In genomic region chr7:48088559-48089414, GRCh38 we compare ENCODE assay signal across 8 cellular contexts. TPM values are rescaled to one million over a fixed set of nuclear protein-coding genes. Genes with fewer than 3 reads are reported as not detected.
DNase-seq lines count a peak whose midpoint lies in the region; ATAC-seq and TF ChIP-seq lines count a peak whose summit lies in the region.

UPP1 (plus strand) TSS chr7:48089265; CDS start chr7:48094784, 5,519 bp downstream.

- ATAC-seq in HG03175 (IDR thresholded peaks at IDR 0.05; ENCODE audit: unreplicated experiment) (peak; percentile 63), right lobe of liver (peak; percentile 82 to 93 (median 90))

- 0% methylated on average over 8 of the region's 66 CpGs for WGBS in right lobe of liver (ENCODE audit: insufficient coverage, low coverage, low lambda C conversion rate, missing lambda C conversion rate)

- peaks cover 0 to 17% (median 0%) of the 10 kb centered on the region in 4 donors for H3K36me3 ChIP-seq in right lobe of liver

- peak within 1 kb of the TSS; percentile 80 for H3K4me3 ChIP-seq in AG10803 (ENCODE audit: low read length)
- H3K4me3 ChIP-seq in right lobe of liver: peak within 1 kb of the TSS; percentile 86 to 97 (median 87)

- in situ Hi-C loops in GM18951 (cut with MboI; ENCODE audit: low sequenced_read_pairs, unreplicated experiment): no loop called here

- TF ChIP-seq POLR2A in GM18951 (IDR thresholded peaks at IDR 0.05; ENCODE audit: extremely low read depth, insufficient read depth, insufficient read length): peak; percentile 75
- TF ChIP-seq POLR2A in right lobe of liver (IDR thresholded peaks at IDR 0.05): peak; percentile 94

- no peaks in the 10 kb centered on the region for H3K27me3 ChIP-seq in right lobe of liver

- intact Hi-C loops in right lobe of liver (cut with DNase I): no loop called here

- H3K4me1 ChIP-seq in right lobe of liver: peaks cover 0 to 21% (median 0%) of the 10 kb centered on the region in 4 donors

- peak within 1 kb of the TSS; percentile 68 to 98 (median 95) for H3K27ac ChIP-seq in right lobe of liver

- no peaks in the 10 kb centered on the region for H3K9me3 ChIP-seq in right lobe of liver

- TF ChIP-seq CTCF in AG10803 (conservative IDR thresholded peaks at IDR 0.05; ENCODE audit: low read length) (no peak), right lobe of liver (IDR thresholded peaks at IDR 0.05) (no peak)

- peak; percentile 97 for DNase-seq in AG10803 (ENCODE audit: low read depth)
- peak; percentile 84 for DNase-seq in NCI-H748 (lab: John Stamatoyannopoulos, UW; ENCODE audit: unreplicated experiment)
- peak; percentile 91 to 92 for DNase-seq in activated CD4-positive, alpha-beta T cell treated with anti-CD3 and anti-CD28 coated beads, Interleukin-2, amount 50 U/mL, for 48 hours
- peak; percentile 32 to 91 for DNase-seq in dermis microvascular lymphatic vessel endothelial cell (ENCODE audit: low read depth in 2 of 2)
- DNase-seq in right lobe of liver: peak; percentile 98 to 99 (median 98)
- DNase-seq in stimulated activated CD4-positive, alpha-beta T cell treated with anti-CD3 and anti-CD28 coated beads, Interleukin-4, amount 100 ng/mL, for 48 hours (ENCODE audit: low read depth in 2 of 2): peak; percentile 78 to 89

RNA-seq across cellular contexts. Expression of gene UPP1, which starts in this region (rescaled TPM):
- total RNA-seq in dermis microvascular lymphatic vessel endothelial cell (8.3 and 9.1 TPM in 2 replicates), right lobe of liver (10 to 100 TPM in 4 of 6 experiments, 1 to 10 TPM in 2; 7.3 to 19.8 (median 13.1) TPM)

Comparison
In these comparisons a context has a peak if more than half of its experiments do, and no peak if none do; other contexts are left out.
1. Peak in every context shown above with its lines: DNase-seq, ATAC-seq, H3K4me3 ChIP-seq and H3K27ac ChIP-seq.